Comparison of ENCODE assay signal across 11 cellular contexts in the genomic region with DNA sequence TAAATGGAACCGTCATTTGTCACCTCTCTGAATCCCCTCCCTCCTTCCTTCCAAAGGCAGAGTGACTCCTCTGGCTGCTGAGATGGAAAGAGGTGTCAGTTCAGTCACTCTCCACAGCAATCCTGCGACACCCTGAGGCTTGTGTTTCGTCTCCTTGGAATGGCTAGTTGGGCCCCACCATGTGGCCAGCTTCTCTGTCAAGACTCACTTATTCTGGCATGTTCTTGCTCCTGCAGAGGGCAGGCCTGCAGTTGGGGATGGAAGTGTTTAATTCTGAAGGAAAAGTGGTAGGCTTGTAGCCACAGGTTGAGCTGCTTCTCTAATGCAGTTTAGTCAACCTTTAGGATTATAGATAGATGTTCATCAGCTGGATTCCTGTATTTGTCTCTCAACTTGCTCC.
DNase-seq lines count a peak whose midpoint lies in the region; ATAC-seq and TF ChIP-seq lines count a peak whose summit lies in the region.
"Had no signal": no experiment of that assay in that cellular context is flagged by ENCODE, and none has a peak within 500 bp of the region (broad histone marks: within the 10 kb centered on the region; RNA-seq: fewer than 3 reads in every experiment).

No MANE protein-coding gene starts in this region.

- TF ChIP-seq RAD21 in Ishikawa (IDR thresholded peaks at IDR 0.05; ENCODE audit: low read depth): peak; percentile 9; the same call in 1 of the 2 replicates

- no peaks in the 10 kb centered on the region for H3K9me3 Mint-ChIP-seq in endothelial cell (ENCODE audit: unreplicated experiment)
- no peaks in the 10 kb centered on the region for H3K9me3 Mint-ChIP-seq in effector memory CD8-positive, alpha-beta T cell

- no peak for ATAC-seq in effector memory CD8-positive, alpha-beta T cell (replicated peaks)

- H3K27me3 Mint-ChIP-seq in endothelial cell (ENCODE audit: unreplicated experiment): no peaks in the 10 kb centered on the region
- no peaks in the 10 kb centered on the region for H3K27me3 Mint-ChIP-seq in effector memory CD8-positive, alpha-beta T cell

- no peaks in the 10 kb centered on the region for H3K4me1 Mint-ChIP-seq in endothelial cell (ENCODE audit: unreplicated experiment)
- H3K4me1 Mint-ChIP-seq in effector memory CD8-positive, alpha-beta T cell (ENCODE audit: low read depth in 2 of 2): no peaks in the 10 kb centered on the region

- H3K27ac Mint-ChIP-seq in endothelial cell (ENCODE audit: unreplicated experiment): no peak overlapping the region
- H3K27ac Mint-ChIP-seq in effector memory CD8-positive, alpha-beta T cell: no peak overlapping the region

- DNase-seq in AG10803 (ENCODE audit: low read depth): peak; percentile 13
- peak; percentile 7 for DNase-seq in endothelial cell (ENCODE audit: low spot score)
- DNase-seq in left kidney (ENCODE audit: low read depth, low spot score): peak; percentile 35
- no peak for DNase-seq in inferior parietal cortex (ENCODE audit: extremely low spot score)
- no peak for DNase-seq in SKM-1 (lab: John Stamatoyannopoulos, UW; ENCODE audit: unreplicated experiment)
- DNase-seq in effector memory CD8-positive, alpha-beta T cell: no peak
- DNase-seq in stimulated activated CD4-positive, alpha-beta T cell treated with anti-CD3 and anti-CD28 coated beads, Interleukin-15, amount 100 ng/mL, for 24 hours: no peak
- DNase-seq: central memory CD4-positive, alpha-beta T cell; NCI-H2029 treated with DMSO at 0.1 percent for 48 hours had no signal

- H3K36me3 Mint-ChIP-seq in endothelial cell (ENCODE audit: low read depth, unreplicated experiment): no peaks in the 10 kb centered on the region
- no peaks in the 10 kb centered on the region for H3K36me3 Mint-ChIP-seq in effector memory CD8-positive, alpha-beta T cell (ENCODE audit: insufficient read depth)

- H3K4me3 ChIP-seq in AG10803 (ENCODE audit: low read length): no peak overlapping the region
- H3K4me3 ChIP-seq: SJSA1 had no signal

- TF ChIP-seq CTCF in AG10803 (conservative IDR thresholded peaks at IDR 0.05; ENCODE audit: low read length): no peak; the same call in 1 of the 2 replicates
- no peak for TF ChIP-seq CTCF in endothelial cell (IDR thresholded peaks at IDR 0.05; ENCODE audit: unreplicated experiment)

- TF ChIP-seq EP300 in Ishikawa (IDR thresholded peaks at IDR 0.05; ENCODE audit: borderline replicate concordance): no peak

- no peak overlapping the region for H3K4me3 Mint-ChIP-seq in endothelial cell (ENCODE audit: unreplicated experiment)
- H3K4me3 Mint-ChIP-seq in effector memory CD8-positive, alpha-beta T cell: no peak overlapping the region

TF ChIP-seq in Ishikawa, 13 proteins besides CTCF, POLR2A, EP300 and RAD21:
- TF ChIP-seq EGR1 (IDR thresholded peaks at IDR 0.05) (no peak), TCF12 (IDR thresholded peaks at IDR 0.05; ENCODE audit: low read depth) (no peak), ZBTB7A (IDR thresholded peaks at IDR 0.05; ENCODE audit: low read depth) (no peak), CEBPB (IDR thresholded peaks at IDR 0.05) (no peak), FOXM1 (IDR thresholded peaks at IDR 0.05; ENCODE audit: borderline replicate concordance, low read depth) (no peak), CREB1 (IDR thresholded peaks at IDR 0.05; ENCODE audit: low read depth) (no peak), TEAD4 (IDR thresholded peaks at IDR 0.05) (no peak), YY1 (IDR thresholded peaks at IDR 0.05; ENCODE audit: low read depth) (no peak), NFIC (IDR thresholded peaks at IDR 0.05) (no peak), TAF1 (IDR thresholded peaks at IDR 0.05; ENCODE audit: low read depth) (no peak)
- TF ChIP-seq, protein P1, sequence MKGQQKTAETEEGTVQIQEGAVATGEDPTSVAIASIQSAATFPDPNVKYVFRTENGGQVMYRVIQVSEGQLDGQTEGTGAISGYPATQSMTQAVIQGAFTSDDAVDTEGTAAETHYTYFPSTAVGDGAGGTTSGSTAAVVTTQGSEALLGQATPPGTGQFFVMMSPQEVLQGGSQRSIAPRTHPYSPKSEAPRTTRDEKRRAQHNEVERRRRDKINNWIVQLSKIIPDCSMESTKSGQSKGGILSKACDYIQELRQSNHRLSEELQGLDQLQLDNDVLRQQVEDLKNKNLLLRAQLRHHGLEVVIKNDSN (IDR thresholded peaks at IDR 0.05): no peak
- TF ChIP-seq, protein P2, sequence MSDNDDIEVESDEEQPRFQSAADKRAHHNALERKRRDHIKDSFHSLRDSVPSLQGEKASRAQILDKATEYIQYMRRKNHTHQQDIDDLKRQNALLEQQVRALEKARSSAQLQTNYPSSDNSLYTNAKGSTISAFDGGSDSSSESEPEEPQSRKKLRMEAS (IDR thresholded peaks at IDR 0.05): no peak
- TF ChIP-seq, protein P3, sequence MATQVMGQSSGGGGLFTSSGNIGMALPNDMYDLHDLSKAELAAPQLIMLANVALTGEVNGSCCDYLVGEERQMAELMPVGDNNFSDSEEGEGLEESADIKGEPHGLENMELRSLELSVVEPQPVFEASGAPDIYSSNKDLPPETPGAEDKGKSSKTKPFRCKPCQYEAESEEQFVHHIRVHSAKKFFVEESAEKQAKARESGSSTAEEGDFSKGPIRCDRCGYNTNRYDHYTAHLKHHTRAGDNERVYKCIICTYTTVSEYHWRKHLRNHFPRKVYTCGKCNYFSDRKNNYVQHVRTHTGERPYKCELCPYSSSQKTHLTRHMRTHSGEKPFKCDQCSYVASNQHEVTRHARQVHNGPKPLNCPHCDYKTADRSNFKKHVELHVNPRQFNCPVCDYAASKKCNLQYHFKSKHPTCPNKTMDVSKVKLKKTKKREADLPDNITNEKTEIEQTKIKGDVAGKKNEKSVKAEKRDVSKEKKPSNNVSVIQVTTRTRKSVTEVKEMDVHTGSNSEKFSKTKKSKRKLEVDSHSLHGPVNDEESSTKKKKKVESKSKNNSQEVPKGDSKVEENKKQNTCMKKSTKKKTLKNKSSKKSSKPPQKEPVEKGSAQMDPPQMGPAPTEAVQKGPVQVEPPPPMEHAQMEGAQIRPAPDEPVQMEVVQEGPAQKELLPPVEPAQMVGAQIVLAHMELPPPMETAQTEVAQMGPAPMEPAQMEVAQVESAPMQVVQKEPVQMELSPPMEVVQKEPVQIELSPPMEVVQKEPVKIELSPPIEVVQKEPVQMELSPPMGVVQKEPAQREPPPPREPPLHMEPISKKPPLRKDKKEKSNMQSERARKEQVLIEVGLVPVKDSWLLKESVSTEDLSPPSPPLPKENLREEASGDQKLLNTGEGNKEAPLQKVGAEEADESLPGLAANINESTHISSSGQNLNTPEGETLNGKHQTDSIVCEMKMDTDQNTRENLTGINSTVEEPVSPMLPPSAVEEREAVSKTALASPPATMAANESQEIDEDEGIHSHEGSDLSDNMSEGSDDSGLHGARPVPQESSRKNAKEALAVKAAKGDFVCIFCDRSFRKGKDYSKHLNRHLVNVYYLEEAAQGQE (IDR thresholded peaks at IDR 0.05; ENCODE audit: low read depth): no peak
TF ChIP-seq in Ishikawa: peak in this region for 0.

Comparison
In these comparisons a context has a peak if more than half of its experiments do, and no peak if none do; other contexts are left out.
1. DNase-seq: peak in AG10803 (single experiment), endothelial cell (single experiment) and left kidney (single experiment); none in inferior parietal cortex (single experiment), SKM-1 (single experiment), effector memory CD8-positive, alpha-beta T cell (0 of 3) and stimulated activated CD4-positive, alpha-beta T cell treated with anti-CD3 and anti-CD28 coated beads, Interleukin-15, amount 100 ng/mL, for 24 hours (single experiment).